Comparison of ENCODE assay signal across 8 cellular contexts in the genomic region with DNA sequence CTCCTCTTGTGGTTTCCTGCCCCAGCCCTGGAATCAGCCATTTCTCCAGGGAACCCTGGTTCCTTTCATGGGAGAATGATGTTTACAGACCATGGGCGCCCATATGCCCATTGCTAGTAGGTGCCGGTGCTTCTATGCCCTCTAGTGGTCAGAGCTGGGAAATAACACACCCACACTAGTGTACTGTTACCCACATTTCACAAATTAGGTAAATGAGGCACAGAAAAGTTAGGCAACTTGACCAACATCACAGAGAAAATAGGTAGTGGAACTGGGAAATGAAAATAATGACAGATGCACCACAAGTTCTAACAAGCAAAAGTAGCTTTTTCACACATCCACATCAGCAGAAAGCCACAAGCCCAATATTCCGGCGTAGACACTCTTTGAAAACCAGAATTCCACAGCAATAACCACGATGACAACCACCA. TPM values are rescaled to one million over a fixed set of nuclear protein-coding genes. Genes with fewer than 3 reads are reported as not detected.
DNase-seq lines count a peak whose midpoint lies in the region; ATAC-seq and TF ChIP-seq lines count a peak whose summit lies in the region.

No MANE protein-coding gene starts in this region.

- peak; percentile 79 for TF ChIP-seq CTCF in AG09319 (IDR thresholded peaks at IDR 0.05; ENCODE audit: low read depth, low read length)
- TF ChIP-seq CTCF in dorsolateral prefrontal cortex (IDR thresholded peaks at IDR 0.05 in 54 of 56, conservative IDR thresholded peaks at IDR 0.05 in 2 of 56; ENCODE audit: low read depth in 1 of 56, partially characterized antibody in 56 of 56) = peak; percentile 18 to 74 (median 62)

- no peak overlapping the region for H3K27ac ChIP-seq in dorsolateral prefrontal cortex

- no peak overlapping the region for H3K4me3 ChIP-seq in dorsolateral prefrontal cortex

- DNase-seq in AG09319 (ENCODE audit: extremely low read depth, low read depth) (no peak), NCI-H2196 (lab: John Stamatoyannopoulos, UW; ENCODE audit: unreplicated experiment) (peak; percentile 71), dorsolateral prefrontal cortex (peak in 3 of 10 donors; percentile 13 to 31 (median 18)), midbrain (lab: John Stamatoyannopoulos, UW) (peak; percentile 12)
- peak; percentile 38 to 59 for DNase-seq in activated CD4-positive, alpha-beta T cell treated with anti-CD3 and anti-CD28 coated beads for 24 hours (ENCODE audit: low read depth in 2 of 2)
- peak; percentile 12 to 68 (median 39) for DNase-seq in stimulated activated naive CD4-positive, alpha-beta T cell (lab: John Stamatoyannopoulos, UW)

- ATAC-seq in GM21529 (IDR thresholded peaks at IDR 0.05; ENCODE audit: unreplicated experiment) (peak; percentile 48), GM21381 (IDR thresholded peaks at IDR 0.05; ENCODE audit: unreplicated experiment) (no peak)

- intact Hi-C loops in dorsolateral prefrontal cortex (cut with DNase I) = no loop called here

- H3K27me3 ChIP-seq in dorsolateral prefrontal cortex = peaks cover 0 to 67% (median 28%) of the 10 kb centered on the region in 45 donors

RNA-seq across cellular contexts. Expression of gene CEACAM3, which starts 1.3 kb away (rescaled TPM):
- 1 to 10 TPM in 3 of 120 experiments, under 1 TPM in 19, not detected in 98; 0.30 to 2.1 (median 0.73) TPM for total RNA-seq in dorsolateral prefrontal cortex

RNA-seq across cellular contexts. Expression of gene CEACAM6, which starts 39.7 kb away (rescaled TPM):
- total RNA-seq in dorsolateral prefrontal cortex = under 1 TPM in 1 of 120 experiments, not detected in 119; 0.20 TPM

RNA-seq across cellular contexts. Expression of gene LYPD4, which starts 49.4 kb away (rescaled TPM):
- total RNA-seq in dorsolateral prefrontal cortex = not detected

RNA-seq across cellular contexts. Expression of gene DMRTC2, which starts 49.8 kb away (rescaled TPM):
- not detected for total RNA-seq in dorsolateral prefrontal cortex
